33 cellular contexts compared by ENCODE assay signal in the genomic region with DNA sequence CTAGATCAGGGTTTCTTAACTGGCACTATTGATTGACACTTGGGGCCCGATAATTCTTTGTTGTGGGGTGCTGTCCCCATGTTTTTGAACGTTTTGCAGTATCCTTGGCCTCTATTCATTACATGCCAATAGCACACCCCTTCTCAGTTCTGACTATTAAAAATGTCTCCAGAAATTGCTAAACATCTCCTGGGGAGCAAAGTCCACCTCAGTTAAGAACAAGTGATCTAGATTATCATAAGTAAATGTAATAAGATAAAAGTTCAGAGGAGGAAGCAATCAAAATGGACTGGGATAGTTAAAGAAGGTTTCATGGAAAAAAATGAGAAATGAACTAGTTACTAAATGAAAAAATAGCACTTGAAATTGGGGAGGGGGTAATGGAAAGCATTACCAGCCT.
"Had no signal": no experiment of that assay in that cellular context is flagged by ENCODE, and none has a peak within 500 bp of the region (broad histone marks: within the 10 kb centered on the region; RNA-seq: fewer than 3 reads in every experiment).

No MANE protein-coding gene starts in this region.

- DNase-seq: activated effector memory CD4-positive, alpha-beta T cell treated with anti-CD3 and anti-CD28 coated beads, Interleukin-2, amount 50 U/mL, for 16 hours; activated gamma-delta T cell; activated gamma-delta T cell treated with Interleukin-2 at 50 U/mL for 16 hours; activated naive CD4-positive, alpha-beta T cell; activated naive CD4-positive, alpha-beta T cell treated with anti-CD3 and anti-CD28 coated beads for 36 hours; activated naive CD4-positive, alpha-beta T cell treated with anti-CD3 and anti-CD28 coated beads, Interleukin-2, amount 10 ng/mL, durations not matched to agents 7 days and 5 days; activated naive CD4-positive, alpha-beta T cell treated with anti-CD3 and anti-CD28 coated beads, Interleukin-2, amount 50 U/mL, for 16 hours; activated naive CD4-positive, alpha-beta T cell treated with Interleukin-2 at 50 U/mL for 16 hours; activated naive CD8-positive, alpha-beta T cell treated with anti-CD3 and anti-CD28 coated beads for 36 hours; activated naive CD8-positive, alpha-beta T cell treated with anti-CD3 and anti-CD28 coated beads, Interleukin-2, amount 10 ng/mL, durations not matched to agents 7 days and 5 days; activated naive CD8-positive, alpha-beta T cell treated with anti-CD3 and anti-CD28 coated beads, Interleukin-2, amount 50 U/mL, for 24 hours; activated T-cell treated with anti-CD3 and anti-CD28 coated beads, Interleukin-2, amount 50 U/mL, for 1 hour; activated T-cell treated with anti-CD3 and anti-CD28 coated beads, Interleukin-2, amount 50 U/mL, for 24 hours; activated T-cell treated with anti-CD3 and anti-CD28 coated beads, Interleukin-2, amount 50 U/mL, for 4 hours; activated T-cell treated with anti-CD3 and anti-CD28 coated beads, Interleukin-2, amount 50 U/mL, for 48 hours; activated T-cell treated with anti-CD3 and anti-CD28 coated beads, Interleukin-2, amount 50 U/mL, for 72 hours; adrenal gland; amniotic stem cell; amygdala; anterior cingulate cortex; aorta; body of pancreas; brain microvascular endothelial cell; caudate nucleus; central memory CD4-positive, alpha-beta T cell; cerebellar nuclear complex had no signal

- H3K4me1 ChIP-seq: adrenal gland, ascending aorta, body of pancreas, breast epithelium had no signal

- H3K9me3 ChIP-seq: adrenal gland, ascending aorta, body of pancreas, breast epithelium had no signal

- H3K27ac ChIP-seq: adrenal gland, ascending aorta, body of pancreas, brain microvascular endothelial cell, breast epithelium, cardiac muscle cell had no signal

- H3K4me3 ChIP-seq: adrenal gland, ascending aorta, body of pancreas, breast epithelium, cardiac muscle cell had no signal

- FAIRE-seq: astrocyte, bronchial epithelial cell had no signal

- H3K27me3 ChIP-seq: adrenal gland, ascending aorta, body of pancreas, breast epithelium, cardiac muscle cell had no signal

- ATAC-seq: activated naive CD4-positive, alpha-beta T cell treated with anti-CD3 and anti-CD28 coated beads, Interleukin-2, amount 50 U/mL, for 72 hours; activated naive CD8-positive, alpha-beta T cell treated with anti-CD3 and anti-CD28 coated beads, Interleukin-2, amount 50 U/mL, for 24 hours; activated T-cell treated with anti-CD3 and anti-CD28 coated beads, Interleukin-2, amount 50 U/mL, for 4 hours; activated T-cell treated with anti-CD3 and anti-CD28 coated beads, Interleukin-2, amount 50 U/mL, for 72 hours; activated T-helper 17 cell treated with anti-CD3 and anti-CD28 coated beads, Interleukin-2, amount 50 U/mL, for 72 hours; body of pancreas had no signal

- H3K36me3 ChIP-seq: adrenal gland, ascending aorta, brain microvascular endothelial cell, breast epithelium, cardiac muscle cell had no signal
